In genomic region chr2:122390406-122390805, GRCh38 we compare ENCODE assay signal across 1 cellular context.
TF ChIP-seq lines count a peak whose summit lies in the region.

No MANE protein-coding gene starts in this region.

TF ChIP-seq in K562, 482 proteins besides CTCF, POLR2A, EP300 and RAD21 (continued from another document and continues in another):
- no peak for TF ChIP-seq TCF15 (CRISPR knock-in tag; IDR thresholded peaks at IDR 0.05)
- peak; percentile 90 for TF ChIP-seq ATF4 (CRISPR knock-in tag; IDR thresholded peaks at IDR 0.05)
- TF ChIP-seq ZHX1 (conservative IDR thresholded peaks at IDR 0.05; ENCODE audit: low read length), result no peak
- no peak for TF ChIP-seq FOXM1 (IDR thresholded peaks at IDR 0.05; ENCODE audit: low read depth)
- TF ChIP-seq FOXM1 (CRISPR knock-in tag; IDR thresholded peaks at IDR 0.05; ENCODE audit: low read depth), result no peak
- no peak for TF ChIP-seq ZNF511 (CRISPR knock-in tag; IDR thresholded peaks at IDR 0.05)
- TF ChIP-seq ZNF766 (CRISPR knock-in tag; conservative IDR thresholded peaks at IDR 0.05), result no peak
- TF ChIP-seq MEIS2 (IDR thresholded peaks at IDR 0.05; ENCODE audit: partially characterized antibody), result peak; percentile 69
- TF ChIP-seq ZNF316 (IDR thresholded peaks at IDR 0.05), result no peak
- 0 out of 2 replicates have a peak, but pooled peaks have one; percentile 29 for TF ChIP-seq CEBPG (CRISPR knock-in tag; IDR thresholded peaks at IDR 0.05)
- peak; percentile 97 to 98 for TF ChIP-seq CEBPG (tag; conservative IDR thresholded peaks at IDR 0.05 in 1 of 2, IDR thresholded peaks at IDR 0.05 in 1 of 2)
- no peak for TF ChIP-seq CREBBP (IDR thresholded peaks at IDR 0.05; ENCODE audit: low read depth, low read length)
- TF ChIP-seq HCFC1 (IDR thresholded peaks at IDR 0.05; ENCODE audit: low read depth, low read length), result no peak
- TF ChIP-seq MBD1 (CRISPR knock-in tag; IDR thresholded peaks at IDR 0.05), result no peak
- no peak for TF ChIP-seq CEBPZ (IDR thresholded peaks at IDR 0.05; ENCODE audit: borderline replicate concordance, low read depth, low read length)
- TF ChIP-seq MAFK (IDR thresholded peaks at IDR 0.05; ENCODE audit: low read length), result no peak
- no peak for TF ChIP-seq GTF2E2 (tag; IDR thresholded peaks at IDR 0.05)
- TF ChIP-seq GTF2B (IDR thresholded peaks at IDR 0.05; ENCODE audit: extremely low read depth, insufficient read length), result no peak
- TF ChIP-seq KAT8 (IDR thresholded peaks at IDR 0.05; ENCODE audit: low read depth), result no peak
- peak in 1 of 2 experiments; percentile 83; a peak in 2 of 4 replicates for TF ChIP-seq RCOR1 (IDR thresholded peaks at IDR 0.05; ENCODE audit: borderline replicate concordance in 1 of 2, low read depth in 2 of 2, low read length in 2 of 2)
- no peak for TF ChIP-seq DEAF1 (CRISPR knock-in tag; IDR thresholded peaks at IDR 0.05)
- TF ChIP-seq ZNF699 (CRISPR knock-in tag; IDR thresholded peaks at IDR 0.05; ENCODE audit: insufficient replicate concordance), result no peak
- TF ChIP-seq ATF1 (CRISPR knock-in tag; IDR thresholded peaks at IDR 0.05), result no peak
- TF ChIP-seq ATF1 (tag; IDR thresholded peaks at IDR 0.05), result no peak
- TF ChIP-seq ELK3 (CRISPR knock-in tag; IDR thresholded peaks at IDR 0.05), result no peak
- no peak for TF ChIP-seq CHD7 (IDR thresholded peaks at IDR 0.05; ENCODE audit: low read depth, low read length)
